Comparison of ENCODE assay signal across 8 cellular contexts in the genomic region with DNA sequence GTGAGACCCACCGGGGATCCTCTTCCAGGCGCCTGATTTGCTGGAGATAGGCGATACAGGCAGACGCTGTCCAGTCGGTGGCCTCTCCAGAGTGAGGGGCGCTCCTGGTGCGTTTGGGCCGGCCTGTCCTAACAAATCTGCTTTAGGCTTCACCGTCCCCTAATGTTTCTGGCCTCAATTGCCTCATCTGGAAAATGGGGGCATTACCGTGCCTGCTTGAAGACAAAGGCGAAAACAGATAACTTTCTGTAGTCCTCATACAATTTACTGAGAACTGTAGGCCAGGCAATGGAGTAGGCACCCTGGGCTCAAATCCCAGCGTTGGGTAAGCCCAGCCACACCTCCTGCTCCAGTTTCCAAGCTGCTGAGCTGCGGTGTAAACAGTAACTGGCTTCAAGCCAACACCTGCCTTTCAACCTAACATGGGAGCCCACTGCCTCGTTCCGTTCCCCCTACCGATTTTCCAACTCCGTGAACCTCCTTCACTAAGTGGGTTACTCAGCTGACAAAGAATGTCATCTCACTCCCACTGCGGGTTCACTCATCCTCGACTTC. TPM values are rescaled to one million over a fixed set of nuclear protein-coding genes. Genes with fewer than 3 reads are reported as not detected.
A peak's percentile ranks its signal among the peaks of the same experiment; 100 is the strongest.
DNase-seq lines count a peak whose midpoint lies in the region; ATAC-seq and TF ChIP-seq lines count a peak whose summit lies in the region.

No MANE protein-coding gene starts in this region.

- H3K4me3 Mint-ChIP-seq in T-helper 2 cell treated with Interferon-gamma antibody and Interleukin-4, amounts not matched to agents 5 μg/mL and 100 μg/mL, for 36 hours, result peak overlapping the region; percentile 66

- TF ChIP-seq CTCF in SU-DHL-6 (IDR thresholded peaks at IDR 0.05; ENCODE audit: insufficient read depth, low read length, poor library complexity, severe bottlenecking) (no peak), fibroblast of villous mesenchyme (IDR thresholded peaks at IDR 0.05; ENCODE audit: insufficient read depth, low read depth, low read length) (no peak)

- DNase-seq in T-helper 2 cell treated with Interferon-gamma antibody and Interleukin-4, amounts not matched to agents 5 μg/mL and 100 μg/mL, for 36 hours (ENCODE audit: low spot score), result no peak
- DNase-seq in T-helper 2 cell (no peak), fibroblast of villous mesenchyme (ENCODE audit: low read depth) (no peak), germinal center (ENCODE audit: low spot score) (no peak), mucosa of gallbladder (ENCODE audit: low spot score) (no peak)

- H3K9me2 ChIP-seq in SU-DHL-6 (replicated peaks; ENCODE audit: insufficient read depth, low read length), result no peaks in the 10 kb centered on the region

- peak overlapping the region; percentile 92 for H2AFZ ChIP-seq in SU-DHL-6 (ENCODE audit: low read depth, low read length, severe bottlenecking)

- H3K4me1 ChIP-seq in rectal smooth muscle tissue (ENCODE audit: control insufficient read depth, insufficient read depth, low read length), result no peaks in the 10 kb centered on the region

- H3K4me1 Mint-ChIP-seq in T-helper 2 cell treated with Interferon-gamma antibody and Interleukin-4, amounts not matched to agents 5 μg/mL and 100 μg/mL, for 36 hours (ENCODE audit: low read depth), result peaks cover 25% of the 10 kb centered on the region

- H3K27ac Mint-ChIP-seq in T-helper 2 cell treated with Interferon-gamma antibody and Interleukin-4, amounts not matched to agents 5 μg/mL and 100 μg/mL, for 36 hours, result peak overlapping the region; percentile 74

- H3K27ac ChIP-seq in SU-DHL-6 (ENCODE audit: low read depth, low read length), result 0 out of 2 replicates have a peak overlapping the region, but pooled peaks have one; percentile 34
- H3K27ac ChIP-seq in rectal smooth muscle tissue (ENCODE audit: low read depth, low read length), result peak overlapping the region; percentile 82

- peak overlapping the region; percentile 60 for H3K4me2 ChIP-seq in SU-DHL-6 (ENCODE audit: low read depth, low read length, poor library complexity, severe bottlenecking)

- peaks cover 7% of the 10 kb centered on the region for H3K9me3 Mint-ChIP-seq in T-helper 2 cell treated with Interferon-gamma antibody and Interleukin-4, amounts not matched to agents 5 μg/mL and 100 μg/mL, for 36 hours

- H3K36me3 ChIP-seq in SU-DHL-6 (ENCODE audit: low read length), result no peaks in the 10 kb centered on the region
- no peaks in the 10 kb centered on the region for H3K36me3 ChIP-seq in rectal smooth muscle tissue (ENCODE audit: control insufficient read depth, insufficient read depth, low read length)

- H3K9ac ChIP-seq in SU-DHL-6 (ENCODE audit: low read length) (peak overlapping the region; percentile 25; the same call in 1 of the 2 replicates), rectal smooth muscle tissue (ENCODE audit: low read length) (peak overlapping the region; percentile 22)

- peaks cover 39% of the 10 kb centered on the region for H3K79me2 ChIP-seq in SU-DHL-6 (ENCODE audit: insufficient read depth, low read length)

- peaks cover 10% of the 10 kb centered on the region for H3K36me3 Mint-ChIP-seq in T-helper 2 cell treated with Interferon-gamma antibody and Interleukin-4, amounts not matched to agents 5 μg/mL and 100 μg/mL, for 36 hours (ENCODE audit: low read depth)

- H3K4me3 ChIP-seq in SU-DHL-6 (ENCODE audit: insufficient read depth, low read length, poor library complexity, severe bottlenecking) (peak overlapping the region; percentile 39), fibroblast of villous mesenchyme (ENCODE audit: low read depth, low read length) (peak overlapping the region; percentile 83), rectal smooth muscle tissue (ENCODE audit: low read length) (peak overlapping the region; percentile 96)

- no peak for ATAC-seq in HG03097 (IDR thresholded peaks at IDR 0.05; ENCODE audit: low FRiP score, unreplicated experiment)

- no peaks in the 10 kb centered on the region for H4K20me1 ChIP-seq in SU-DHL-6 (ENCODE audit: low read depth, low read length)

- peaks cover 6% of the 10 kb centered on the region; the same call in 1 of the 2 replicates for H3F3A ChIP-seq in SU-DHL-6 (ENCODE audit: insufficient read depth)

- H3K27me3 Mint-ChIP-seq in T-helper 2 cell treated with Interferon-gamma antibody and Interleukin-4, amounts not matched to agents 5 μg/mL and 100 μg/mL, for 36 hours (ENCODE audit: low read depth), result no peaks in the 10 kb centered on the region

- no peaks in the 10 kb centered on the region for H3K9me3 ChIP-seq in SU-DHL-6 (ENCODE audit: insufficient read depth, low read length)

- H3K27me3 ChIP-seq in SU-DHL-6 (ENCODE audit: low read length) (no peaks in the 10 kb centered on the region), rectal smooth muscle tissue (ENCODE audit: control insufficient read depth, insufficient read depth, low read length) (no peaks in the 10 kb centered on the region)

RNA-seq across cellular contexts. Expression of a gene that starts 0.6 kb away (rescaled TPM):
- total RNA-seq in fibroblast of villous mesenchyme (5.5 and 7.3 TPM in 2 replicates), mucosa of gallbladder (17.2 TPM)

RNA-seq across cellular contexts. Expression of a gene that starts 53.9 kb away (rescaled TPM):
- total RNA-seq in fibroblast of villous mesenchyme (47.9 and 55.7 TPM in 2 replicates), mucosa of gallbladder (42.9 TPM)

Comparison
In these comparisons a context has a peak if more than half of its experiments do, and no peak if none do; other contexts are left out.
1. H3K4me3 ChIP-seq: peak in every context shown above with its lines; median percentile 96 in rectal smooth muscle tissue; 83 in fibroblast of villous mesenchyme; 39 in SU-DHL-6.